In genomic region chr12:64627781-64628180, GRCh38 we compare ENCODE assay signal across 12 cellular contexts. TPM values are rescaled to one million over a fixed set of nuclear protein-coding genes. Genes with fewer than 3 reads are reported as not detected.
A peak's percentile ranks its signal among the peaks of the same experiment; 100 is the strongest.
DNase-seq lines count a peak whose midpoint lies in the region; ATAC-seq, FAIRE-seq and TF ChIP-seq lines count a peak whose summit lies in the region.
"Had no signal": no experiment of that assay in that cellular context is flagged by ENCODE, and none has a peak within 500 bp of the region (broad histone marks: within the 10 kb centered on the region; RNA-seq: fewer than 3 reads in every experiment).

No MANE protein-coding gene starts in this region.

- TF ChIP-seq RAD21 in GM12878 (IDR thresholded peaks at IDR 0.05; ENCODE audit: insufficient read depth, low read depth, low read length): no peak

- H3K9me3 Mint-ChIP-seq in activated CD8-positive, alpha-beta T cell treated with anti-CD3 and anti-CD28 coated beads for 36 hours: peaks cover 8% of the 10 kb centered on the region
- peaks cover 7% of the 10 kb centered on the region for H3K9me3 Mint-ChIP-seq in activated CD8-positive, alpha-beta T cell treated with anti-CD3 and anti-CD28 coated beads, Interleukin-2, amount 10 ng/mL, durations not matched to agents 7 days and 5 days (ENCODE audit: insufficient read depth)
- no peaks in the 10 kb centered on the region for H3K9me3 Mint-ChIP-seq in immature natural killer cell

- POLR2A ChIA-PET in activated CD8-positive, alpha-beta T cell treated with anti-CD3 and anti-CD28 coated beads for 36 hours (lab: Charles Lee): interaction anchor here (1.3 kb wide), 1 partner anchor 10 kb away, joined by 3 read pairs; no protein-coding TSS in a partner anchor
- POLR2A ChIA-PET in activated CD8-positive, alpha-beta T cell treated with anti-CD3 and anti-CD28 coated beads, Interleukin-2, amount 10 ng/mL, durations not matched to agents 7 days and 5 days (lab: Charles Lee): no interaction called here
- POLR2A ChIA-PET in GM12878 (lab: Charles Lee): interaction anchor here (1.4 to 9.8 kb wide), 5 partner anchors 7 to 42 kb away, joined by 4 to 88 read pairs (median 7); partner anchors contain the start of gene RASSF3

- no peak for TF ChIP-seq EP300 in GM12878 (IDR thresholded peaks at IDR 0.05; ENCODE audit: borderline replicate concordance in 1 of 2, control insufficient read depth in 1 of 2, low read depth in 2 of 2, low read length in 2 of 2)

- ATAC-seq in activated CD8-positive, alpha-beta T cell treated with anti-CD3 and anti-CD28 coated beads for 36 hours: no peak
- ATAC-seq in activated CD8-positive, alpha-beta T cell treated with anti-CD3 and anti-CD28 coated beads, Interleukin-2, amount 10 ng/mL, durations not matched to agents 7 days and 5 days: no peak
- ATAC-seq in GM12878 (no peak), GM21367 (IDR thresholded peaks at IDR 0.05; ENCODE audit: unreplicated experiment) (no peak)

- no peak for DNase-seq in activated CD8-positive, alpha-beta T cell treated with anti-CD3 and anti-CD28 coated beads for 36 hours
- no peak for DNase-seq in activated CD8-positive, alpha-beta T cell treated with anti-CD3 and anti-CD28 coated beads, Interleukin-2, amount 10 ng/mL, durations not matched to agents 7 days and 5 days
- DNase-seq in GM12878 (ENCODE audit: low read depth, low spot score) (no peak), immature natural killer cell (no peak), tibial artery (no peak), NCI-H345 treated with DMSO at 0.1 percent for 48 hours (lab: John Stamatoyannopoulos, UW; ENCODE audit: unreplicated experiment) (no peak)
- no peak for DNase-seq in stimulated activated CD4-positive, alpha-beta T cell treated with anti-CD3 and anti-CD28 coated beads, Interleukin-15, amount 100 ng/mL, for 24 hours
- DNase-seq: AML-193, glutamatergic neuron, T-helper 1 cell had no signal

- no peaks in the 10 kb centered on the region for H3K27me3 ChIP-seq in GM12878 (replicated peaks in 1 of 2; ENCODE audit: control insufficient read depth in 2 of 2, insufficient read depth in 2 of 2, low read length in 1 of 2)
- no peaks in the 10 kb centered on the region for H3K27me3 ChIP-seq in tibial artery
- H3K27me3 ChIP-seq: neural progenitor cell had no signal

- no peak for TF ChIP-seq CTCF in activated CD8-positive, alpha-beta T cell treated with anti-CD3 and anti-CD28 coated beads for 36 hours (IDR thresholded peaks at IDR 0.05)
- TF ChIP-seq CTCF in GM12878 (IDR thresholded peaks at IDR 0.05 in 2 of 3, conservative IDR thresholded peaks at IDR 0.05 in 1 of 3; ENCODE audit: control insufficient read depth in 2 of 3, extremely low read depth in 1 of 3, insufficient read depth in 1 of 3, low read depth in 3 of 3, low read length in 3 of 3) (no peak), tibial artery (IDR thresholded peaks at IDR 0.05) (no peak)

- TF ChIP-seq POLR2A in GM12878 (IDR thresholded peaks at IDR 0.05; ENCODE audit: low read depth, low read length): no peak

- H3K4me1 ChIP-seq in GM12878 (ENCODE audit: control insufficient read depth, insufficient read depth, low read length) (peaks cover 28% of the 10 kb centered on the region), tibial artery (peaks cover 0 to 100% (median 59%) of the 10 kb centered on the region in 4 donors)

- FAIRE-seq in GM12878 (lab: Jason Lieb, UNC): no peak

- no peak overlapping the region for H3K4me2 ChIP-seq in GM12878 (ENCODE audit: control insufficient read depth, insufficient read depth)
- H3K4me2 ChIP-seq: neural progenitor cell had no signal

- H3K36me3 ChIP-seq in GM12878 (ENCODE audit: control insufficient read depth in 2 of 2, insufficient read depth in 2 of 2, low read length in 1 of 2): peaks cover 7% of the 10 kb centered on the region in 2 experiments; a peak in 3 of 4 replicates
- no peaks in the 10 kb centered on the region for H3K36me3 ChIP-seq in tibial artery
- H3K36me3 ChIP-seq: neural progenitor cell had no signal

- H3K9me3 ChIP-seq in GM12878 (replicated peaks; ENCODE audit: control insufficient read depth, insufficient read depth, low read length) (peaks cover 13% of the 10 kb centered on the region; the same call in 2 of the 3 replicates), tibial artery (no peaks in the 10 kb centered on the region)

- no peak overlapping the region for H2AFZ ChIP-seq in GM12878 (ENCODE audit: control insufficient read depth, low read depth, low read length)
- H2AFZ ChIP-seq: neural progenitor cell had no signal

- peak overlapping the region; percentile 53 for H3K27ac Mint-ChIP-seq in activated CD8-positive, alpha-beta T cell treated with anti-CD3 and anti-CD28 coated beads for 36 hours
- H3K27ac Mint-ChIP-seq in activated CD8-positive, alpha-beta T cell treated with anti-CD3 and anti-CD28 coated beads, Interleukin-2, amount 10 ng/mL, durations not matched to agents 7 days and 5 days: no peak overlapping the region
- H3K27ac Mint-ChIP-seq in immature natural killer cell: peak overlapping the region; percentile 6 to 82 (median 59)
- H3K27ac Mint-ChIP-seq: neural progenitor cell had no signal

- intact Hi-C loops in activated CD8-positive, alpha-beta T cell treated with anti-CD3 and anti-CD28 coated beads for 36 hours (cut with micrococcal nuclease): no loop called here
- intact Hi-C loops in GM12878 (cut with micrococcal nuclease; ENCODE audit: unreplicated experiment): no loop called here
- intact Hi-C loops in tibial artery (cut with DNase I; ENCODE audit: low total_unique reads): no loop called here

- H3K4me3 ChIP-seq in GM12878: no peak overlapping the region
- H3K4me3 ChIP-seq in tibial artery: no peak overlapping the region
- H3K4me3 ChIP-seq: neural progenitor cell had no signal

- peaks cover 72% of the 10 kb centered on the region for H3K4me1 Mint-ChIP-seq in activated CD8-positive, alpha-beta T cell treated with anti-CD3 and anti-CD28 coated beads for 36 hours (ENCODE audit: low read depth)
- H3K4me1 Mint-ChIP-seq in activated CD8-positive, alpha-beta T cell treated with anti-CD3 and anti-CD28 coated beads, Interleukin-2, amount 10 ng/mL, durations not matched to agents 7 days and 5 days (ENCODE audit: low read depth): peaks cover 51% of the 10 kb centered on the region
- peaks cover 74 to 81% of the 10 kb centered on the region in 2 donors for H3K4me1 Mint-ChIP-seq in immature natural killer cell

- H3K79me2 ChIP-seq in GM12878 (ENCODE audit: control insufficient read depth, insufficient read depth, low read length): peaks cover 96% of the 10 kb centered on the region

- no peaks in the 10 kb centered on the region for H4K20me1 ChIP-seq in GM12878 (ENCODE audit: control insufficient read depth, insufficient read depth)

- peaks cover 31% of the 10 kb centered on the region for H3K36me3 Mint-ChIP-seq in activated CD8-positive, alpha-beta T cell treated with anti-CD3 and anti-CD28 coated beads for 36 hours (ENCODE audit: low read depth)
- H3K36me3 Mint-ChIP-seq in activated CD8-positive, alpha-beta T cell treated with anti-CD3 and anti-CD28 coated beads, Interleukin-2, amount 10 ng/mL, durations not matched to agents 7 days and 5 days (ENCODE audit: low read depth): peaks cover 49% of the 10 kb centered on the region
- H3K36me3 Mint-ChIP-seq in immature natural killer cell: peaks cover 5 to 12% (median 9%) of the 10 kb centered on the region in 3 donors

- H3K9ac ChIP-seq in GM12878 (ENCODE audit: control insufficient read depth, insufficient read depth, low read length): no peak overlapping the region
- H3K9ac ChIP-seq: neural progenitor cell had no signal

- RAD21 ChIA-PET in GM12878 (lab: Charles Lee; ENCODE audit: unreplicated experiment): interaction anchor here (1.0 to 11.3 kb wide), 6 partner anchors 9 to 67 kb away, joined by 3 to 86 read pairs (median 8); partner anchors contain the start of gene RASSF3

- H3K27ac ChIP-seq in GM12878 (ENCODE audit: control insufficient read depth, insufficient read depth) (peak overlapping the region; percentile 9; the same call in 1 of the 2 replicates), tibial artery (peak overlapping the region; percentile 80 to 88)
- H3K27ac ChIP-seq: neural progenitor cell had no signal

- in situ Hi-C loops in GM12878 (cut with MboI): no loop called here

- no TSS peak for BruUV-seq in GM12878 (replicated peaks; lab: Mats Ljungman, UMichigan)

- CTCF ChIA-PET in activated CD8-positive, alpha-beta T cell treated with anti-CD3 and anti-CD28 coated beads for 36 hours (lab: Charles Lee): interaction anchor here (1.0 to 1.7 kb wide), 6 partner anchors 9 to 78 kb away, joined by 3 to 5 read pairs (median 4); partner anchors contain the start of gene RASSF3
- CTCF ChIA-PET in activated CD8-positive, alpha-beta T cell treated with anti-CD3 and anti-CD28 coated beads, Interleukin-2, amount 10 ng/mL, durations not matched to agents 7 days and 5 days (lab: Charles Lee): interaction anchor here (1.3 to 2.6 kb wide), 4 partner anchors 10 to 70 kb away, joined by 3 to 8 read pairs (median 4); partner anchors contain the start of gene RASSF3
- CTCF ChIA-PET in GM12878 (lab: Yijun Ruan, JAX): interaction anchor here (0.8 to 1.6 kb wide), 6 partner anchors 13 to 78 kb away, joined by 3 to 4 read pairs (median 3); no protein-coding TSS in a partner anchor

- SMC1A ChIA-PET in GM12878 (lab: Charles Lee; ENCODE audit: uncharacterized antibody, unreplicated experiment): interaction anchor here (0.8 to 3.8 kb wide), 16 partner anchors 10 to 78 kb away, joined by 3 to 15 read pairs (median 5); no protein-coding TSS in a partner anchor

- no peak overlapping the region for H3K4me3 Mint-ChIP-seq in activated CD8-positive, alpha-beta T cell treated with anti-CD3 and anti-CD28 coated beads for 36 hours
- H3K4me3 Mint-ChIP-seq in activated CD8-positive, alpha-beta T cell treated with anti-CD3 and anti-CD28 coated beads, Interleukin-2, amount 10 ng/mL, durations not matched to agents 7 days and 5 days: no peak overlapping the region
- H3K4me3 Mint-ChIP-seq in immature natural killer cell: peak overlapping the region in 1 of 5 donors; percentile 17
- H3K4me3 Mint-ChIP-seq: neural progenitor cell had no signal

- H3K27me3 Mint-ChIP-seq in activated CD8-positive, alpha-beta T cell treated with anti-CD3 and anti-CD28 coated beads for 36 hours: no peaks in the 10 kb centered on the region
- no peaks in the 10 kb centered on the region for H3K27me3 Mint-ChIP-seq in activated CD8-positive, alpha-beta T cell treated with anti-CD3 and anti-CD28 coated beads, Interleukin-2, amount 10 ng/mL, durations not matched to agents 7 days and 5 days (ENCODE audit: low read depth)
- H3K27me3 Mint-ChIP-seq in immature natural killer cell (ENCODE audit: low read depth in 3 of 3): no peaks in the 10 kb centered on the region

RNA-seq across cellular contexts. Expression of gene RASSF3, which starts 17.5 kb away (rescaled TPM):
- total RNA-seq in activated CD8-positive, alpha-beta T cell treated with anti-CD3 and anti-CD28 coated beads for 36 hours: 10 to 100 TPM; 40.4 to 41.6 TPM
- 10 to 100 TPM; 61.7 to 63.7 TPM for total RNA-seq in activated CD8-positive, alpha-beta T cell treated with anti-CD3 and anti-CD28 coated beads, Interleukin-2, amount 10 ng/mL, durations not matched to agents 7 days and 5 days
- total RNA-seq in GM12878 (2013; cell fraction: nucleolus; rRNA removed): 12.8 and 16.5 TPM in 2 replicates
- 27.2 and 30.5 TPM in 2 replicates for total RNA-seq in GM12878 (2014; rRNA removed)
- total RNA-seq in GM12878 (2014; rRNA removed; fragmentation: Illumina TruSeq; extraction: Trizol): 32.4 and 33.3 TPM in 2 replicates
- total RNA-seq in GM12878 (2021): 59.4 and 62.4 TPM in 2 replicates
- polyA plus RNA-seq in GM12878 (2011; ENCODE audit: low read depth): 22.7 TPM
- polyA plus RNA-seq in GM12878 (2011; rRNA removed): 42.0 and 48.8 TPM in 2 replicates
- 34.4 and 34.5 TPM in 2 replicates for polyA plus RNA-seq in GM12878 (2011; cell fraction: cytosol; rRNA removed)
- 7.2 and 8.6 TPM in 2 replicates for polyA plus RNA-seq in GM12878 (2011; cell fraction: nucleus; rRNA removed)
- polyA plus RNA-seq in GM12878 (2012): 27.4 and 36.0 TPM in 2 replicates
- polyA plus RNA-seq in GM12878 (2014; fragmentation: Illumina TruSeq; extraction: Trizol): 44.6 and 51.6 TPM in 2 replicates
- 10 to 100 TPM in 1 of 2 experiments, 1 to 10 TPM in 1; 9.0 to 11.2 TPM for polyA plus RNA-seq in GM12878 (2014; fragmentation: Nextera tagmentation; extraction: Ambion mirVana)
- 32.3 and 35.8 TPM in 2 replicates for polyA plus RNA-seq in GM12878 (2014; rRNA removed)
- polyA plus RNA-seq in GM12878 (2016; fragmentation: Nextera tagmentation; extraction: Ambion mirVana): 1 to 10 TPM; 6.9 to 8.1 TPM
- 58.3 and 74.5 TPM in 2 replicates for polyA minus RNA-seq in GM12878 (2011; rRNA and poly(A)+ RNA removed)
- 20.1 and 21.2 TPM in 2 replicates for polyA minus RNA-seq in GM12878 (2011; cell fraction: cytosol; rRNA and poly(A)+ RNA removed)
- polyA minus RNA-seq in GM12878 (2011; cell fraction: nucleus; rRNA and poly(A)+ RNA removed): 6.3 and 8.6 TPM in 2 replicates
- 1 to 10 TPM; 5.2 to 6.2 (median 5.5) TPM for polyA plus RNA-seq in immature natural killer cell
